Comparison of ENCODE assay signal across 9 cellular contexts in the genomic region with DNA sequence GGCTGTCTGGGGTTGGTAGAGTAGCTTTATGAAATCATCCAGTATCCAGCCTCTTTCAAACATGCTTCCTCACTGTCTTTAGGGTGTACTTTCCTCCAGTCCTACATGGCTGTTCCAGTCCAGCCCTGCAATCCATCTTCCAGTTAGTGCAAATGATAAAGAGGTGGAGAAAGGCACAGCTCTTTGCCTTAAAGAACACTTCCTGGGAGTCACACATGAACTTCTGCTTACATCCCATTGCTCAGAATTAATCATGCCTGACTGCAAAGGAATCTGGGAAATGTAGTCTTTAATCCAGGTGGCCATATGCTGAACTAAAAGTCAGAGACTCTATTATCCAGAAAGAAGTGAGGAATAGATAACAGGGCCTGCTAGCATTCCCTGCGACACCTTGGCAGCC.
A peak's percentile ranks its signal among the peaks of the same experiment; 100 is the strongest.
DNase-seq lines count a peak whose midpoint lies in the region; ATAC-seq and TF ChIP-seq lines count a peak whose summit lies in the region.
"Had no signal": no experiment of that assay in that cellular context is flagged by ENCODE, and none has a peak within 500 bp of the region (broad histone marks: within the 10 kb centered on the region; RNA-seq: fewer than 3 reads in every experiment).

No MANE protein-coding gene starts in this region.

- H3K9me3 ChIP-seq in left ventricle myocardium inferior (replicated peaks) (no peaks in the 10 kb centered on the region), neutrophil (no peaks in the 10 kb centered on the region)

- intact Hi-C loops in Right ventricle myocardium superior (cut with DNase I), result no loop called here
- intact Hi-C loops in left ventricle myocardium inferior (cut with micrococcal nuclease), result no loop called here

- TF ChIP-seq CTCF in left ventricle myocardium inferior (IDR thresholded peaks at IDR 0.05; ENCODE audit: borderline replicate concordance), result no peak
- no peak for TF ChIP-seq CTCF in neutrophil (IDR thresholded peaks at IDR 0.05)

- H3K27ac ChIP-seq in left ventricle myocardium inferior (replicated peaks), result no peak overlapping the region
- peak overlapping the region; percentile 19 for H3K27ac ChIP-seq in neutrophil

- H3K4me3 ChIP-seq in left ventricle myocardium inferior (no peak overlapping the region), neutrophil (ENCODE audit: low read depth in 1 of 2, low read length in 1 of 2) (no peak overlapping the region)
- H3K4me3 ChIP-seq: skin epidermis had no signal

- H3K36me3 ChIP-seq in left ventricle myocardium inferior (no peaks in the 10 kb centered on the region), neutrophil (no peaks in the 10 kb centered on the region)

- H3K27me3 ChIP-seq in left ventricle myocardium inferior (ENCODE audit: low read depth), result no peaks in the 10 kb centered on the region
- peaks cover 5% of the 10 kb centered on the region for H3K27me3 ChIP-seq in neutrophil

- peak; percentile 74 for ATAC-seq in Right ventricle myocardium superior (ENCODE audit: poor library complexity)
- no peak for ATAC-seq in HG03432 (IDR thresholded peaks at IDR 0.05; ENCODE audit: unreplicated experiment)

- DNase-seq in Right ventricle myocardium superior (no peak), left ventricle myocardium inferior (no peak), NCI-H774 (lab: John Stamatoyannopoulos, UW) (peak; percentile 11), dermis blood vessel endothelial cell (peak; percentile 7), NCI-H128 (lab: John Stamatoyannopoulos, UW; ENCODE audit: unreplicated experiment) (no peak)
- no peak for DNase-seq in activated effector memory CD4-positive, alpha-beta T cell treated with anti-CD3 and anti-CD28 coated beads, Interleukin-2, amount 50 U/mL, for 16 hours

- no peaks in the 10 kb centered on the region for H3K4me1 ChIP-seq in left ventricle myocardium inferior
- H3K4me1 ChIP-seq in neutrophil (ENCODE audit: control insufficient read depth in 1 of 2, insufficient read depth in 1 of 2, low read depth in 1 of 2, low read length in 1 of 2), result peaks cover 7 to 10% of the 10 kb centered on the region in 2 experiments

Comparison
In these comparisons a context has a peak if more than half of its experiments do, and no peak if none do; other contexts are left out.
1. DNase-seq: peak in NCI-H774 (single experiment) and dermis blood vessel endothelial cell (single experiment); none in Right ventricle myocardium superior (single experiment), left ventricle myocardium inferior (single experiment), NCI-H128 (single experiment) and activated effector memory CD4-positive, alpha-beta T cell treated with anti-CD3 and anti-CD28 coated beads, Interleukin-2, amount 50 U/mL, for 16 hours (single experiment).